ENCODE assay signal across 23 cellular contexts in the genomic region with DNA sequence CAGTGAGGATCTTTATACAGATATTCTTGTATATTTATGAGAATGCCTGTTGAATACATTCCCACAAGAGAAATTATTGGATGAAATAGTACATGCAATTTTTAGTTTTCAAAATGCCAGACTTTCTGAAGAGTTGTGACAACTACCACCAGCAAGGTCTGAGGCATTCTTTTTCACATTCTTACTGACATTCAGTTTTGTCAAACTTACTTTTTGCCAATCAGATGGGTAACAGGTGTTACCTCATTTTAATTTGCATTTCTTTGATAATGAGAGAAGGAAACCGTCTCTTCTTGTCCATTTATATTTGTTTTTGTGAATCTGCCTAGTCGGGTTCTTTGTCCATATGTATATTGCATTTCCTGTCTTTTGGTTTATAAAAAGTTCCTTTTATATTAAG.
"Had no signal": no experiment of that assay in that cellular context is flagged by ENCODE, and none has a peak within 500 bp of the region (broad histone marks: within the 10 kb centered on the region; RNA-seq: fewer than 3 reads in every experiment).

No MANE protein-coding gene starts in this region.

- H3K27me3 ChIP-seq: MG63 had no signal

- DNase-seq: IMR-90, Karpas-422, KG1, MG63, NCI-H1092, NCI-H1436, NCI-H187, NCI-H2029, NCI-H2081 treated with DMSO at 0.1 percent for 48 hours, NCI-H2171, NCI-H226, NCI-H446, NCI-H510A, NCI-H524 treated with DMSO at 0.1 percent for 48 hours, NCI-H69, NCI-H774, PC-3, SHP77, SK-N-SH, SW 1271 had no signal

- H3K27ac ChIP-seq: RWPE1 had no signal

- ATAC-seq: HepG2, Panc1, PC-3 had no signal

- H3K4me3 ChIP-seq: MG63 had no signal

- H3K9ac ChIP-seq: SK-N-SH had no signal

- H3K9me3 ChIP-seq: MG63, SK-N-SH had no signal

- H3K4me2 ChIP-seq: SK-N-SH had no signal
